8 cellular contexts compared by ENCODE assay signal in genomic region chr1:145992502-145992936, GRCh38. TPM values are rescaled to one million over a fixed set of nuclear protein-coding genes. Genes with fewer than 3 reads are reported as not detected.
DNase-seq lines count a peak whose midpoint lies in the region; ATAC-seq and TF ChIP-seq lines count a peak whose summit lies in the region.

No MANE protein-coding gene starts in this region.

- ATAC-seq in GM18505 (IDR thresholded peaks at IDR 0.05; ENCODE audit: unreplicated experiment) (no peak), left ventricle myocardium superior (peak; percentile 0), GM21737 (IDR thresholded peaks at IDR 0.05; ENCODE audit: unreplicated experiment) (no peak)
- no peak for ATAC-seq in activated CD8-positive, alpha-beta T cell treated with anti-CD3 and anti-CD28 coated beads, Interleukin-2, amount 10 ng/mL, durations not matched to agents 7 days and 5 days

- no peaks in the 10 kb centered on the region for H3K27me3 Mint-ChIP-seq in activated CD8-positive, alpha-beta T cell treated with anti-CD3 and anti-CD28 coated beads, Interleukin-2, amount 10 ng/mL, durations not matched to agents 7 days and 5 days (ENCODE audit: low read depth)

- peaks cover 50% of the 10 kb centered on the region for H3K36me3 Mint-ChIP-seq in activated CD8-positive, alpha-beta T cell treated with anti-CD3 and anti-CD28 coated beads, Interleukin-2, amount 10 ng/mL, durations not matched to agents 7 days and 5 days (ENCODE audit: low read depth)

- peak overlapping the region; percentile 71 to 97 (median 93) for H3K4me3 ChIP-seq in skeletal muscle tissue (ENCODE audit: low read length in 3 of 3)

- H3K9me3 ChIP-seq in skeletal muscle tissue (ENCODE audit: control insufficient read depth in 3 of 3, low read length in 3 of 3) = no peaks in the 10 kb centered on the region

- H3K9me3 Mint-ChIP-seq in activated CD8-positive, alpha-beta T cell treated with anti-CD3 and anti-CD28 coated beads, Interleukin-2, amount 10 ng/mL, durations not matched to agents 7 days and 5 days (ENCODE audit: insufficient read depth) = no peaks in the 10 kb centered on the region

- peak overlapping the region; percentile 55 for H3K27ac Mint-ChIP-seq in activated CD8-positive, alpha-beta T cell treated with anti-CD3 and anti-CD28 coated beads, Interleukin-2, amount 10 ng/mL, durations not matched to agents 7 days and 5 days

- H3K4me1 ChIP-seq in skeletal muscle tissue (ENCODE audit: control insufficient read depth in 3 of 3, insufficient read depth in 3 of 3, low read length in 3 of 3) = peaks cover 19 to 26% (median 20%) of the 10 kb centered on the region in 3 donors

- peak overlapping the region; percentile 99 for H3K27ac ChIP-seq in skeletal muscle tissue (ENCODE audit: low read depth, low read length)

- peak; percentile 16 for TF ChIP-seq POLR2A in GM18505 (IDR thresholded peaks at IDR 0.05; ENCODE audit: borderline replicate concordance, extremely low read depth, insufficient read depth, insufficient read length)

- POLR2A ChIA-PET in activated CD8-positive, alpha-beta T cell treated with anti-CD3 and anti-CD28 coated beads, Interleukin-2, amount 10 ng/mL, durations not matched to agents 7 days and 5 days (lab: Charles Lee) = interaction anchor here (0.7 to 11.5 kb wide), 7 partner anchors 8 to 133 kb away, joined by 3 to 373 read pairs (median 10); partner anchors contain the start of genes ANKRD34A, PIAS3 and POLR3GL

- H3K4me3 Mint-ChIP-seq in activated CD8-positive, alpha-beta T cell treated with anti-CD3 and anti-CD28 coated beads, Interleukin-2, amount 10 ng/mL, durations not matched to agents 7 days and 5 days = peak overlapping the region; percentile 87

- no peaks in the 10 kb centered on the region for H3K27me3 ChIP-seq in skeletal muscle tissue (ENCODE audit: control insufficient read depth in 3 of 3, insufficient read depth in 3 of 3, low read length in 3 of 3)

- no peak for DNase-seq in activated CD8-positive, alpha-beta T cell treated with anti-CD3 and anti-CD28 coated beads, Interleukin-2, amount 10 ng/mL, durations not matched to agents 7 days and 5 days
- DNase-seq in left ventricle myocardium superior (no peak), mucosa of gallbladder (ENCODE audit: low spot score) (no peak), head of caudate nucleus (no peak)
- DNase-seq in stimulated activated CD4-positive, alpha-beta T cell treated with anti-CD3 and anti-CD28 coated beads, Interleukin-12 subunit alpha, Interleukin-12 subunit beta, amount 100 ng/mL, for 4 hours = no peak

- CTCF ChIA-PET in activated CD8-positive, alpha-beta T cell treated with anti-CD3 and anti-CD28 coated beads, Interleukin-2, amount 10 ng/mL, durations not matched to agents 7 days and 5 days (lab: Charles Lee) = interaction anchor here (1.6 to 12.8 kb wide), 3 partner anchors 14 to 147 kb away, joined by 4 to 235 read pairs (median 4); partner anchors contain the start of gene NUDT17

- H3K36me3 ChIP-seq in skeletal muscle tissue (ENCODE audit: control insufficient read depth in 3 of 3, insufficient read depth in 3 of 3, low read length in 3 of 3) = peaks cover 37 to 39% (median 39%) of the 10 kb centered on the region in 3 donors

- peak overlapping the region; percentile 60 to 97 (median 72) for H3K9ac ChIP-seq in skeletal muscle tissue (ENCODE audit: low read depth in 1 of 3, low read length in 3 of 3)

- intact Hi-C loops in left ventricle myocardium superior (cut with micrococcal nuclease) (no loop called here), head of caudate nucleus (cut with DNase I) (no loop called here)

- H3K4me1 Mint-ChIP-seq in activated CD8-positive, alpha-beta T cell treated with anti-CD3 and anti-CD28 coated beads, Interleukin-2, amount 10 ng/mL, durations not matched to agents 7 days and 5 days (ENCODE audit: low read depth) = peaks cover 50% of the 10 kb centered on the region

RNA-seq across cellular contexts. Expression of gene TXNIP, which starts 3.9 kb away (rescaled TPM):
- total RNA-seq in activated CD8-positive, alpha-beta T cell treated with anti-CD3 and anti-CD28 coated beads, Interleukin-2, amount 10 ng/mL, durations not matched to agents 7 days and 5 days = 100 to 1,000 TPM; 190 to 195 TPM
- total RNA-seq in left ventricle myocardium superior (954 TPM), skeletal muscle tissue (536 TPM), mucosa of gallbladder (446 TPM)

RNA-seq across cellular contexts. Expression of gene POLR3GL, which starts 28.0 kb away (rescaled TPM):
- total RNA-seq in activated CD8-positive, alpha-beta T cell treated with anti-CD3 and anti-CD28 coated beads, Interleukin-2, amount 10 ng/mL, durations not matched to agents 7 days and 5 days = 10 to 100 TPM; 25.0 to 26.5 TPM
- total RNA-seq in left ventricle myocardium superior (44.0 TPM), skeletal muscle tissue (17.7 TPM), mucosa of gallbladder (28.3 TPM)

RNA-seq across cellular contexts. Expression of gene ANKRD34A, which starts 28.1 kb away (rescaled TPM):
- total RNA-seq in activated CD8-positive, alpha-beta T cell treated with anti-CD3 and anti-CD28 coated beads, Interleukin-2, amount 10 ng/mL, durations not matched to agents 7 days and 5 days = 1 to 10 TPM; 1.8 to 2.4 TPM
- total RNA-seq in left ventricle myocardium superior = 0.52 TPM
- total RNA-seq in skeletal muscle tissue = under 0.01 TPM
- total RNA-seq in mucosa of gallbladder = 3.4 TPM

RNA-seq across cellular contexts. Expression of gene HJV, which starts 29.0 kb away (rescaled TPM):
- not detected for total RNA-seq in activated CD8-positive, alpha-beta T cell treated with anti-CD3 and anti-CD28 coated beads, Interleukin-2, amount 10 ng/mL, durations not matched to agents 7 days and 5 days
- total RNA-seq in left ventricle myocardium superior (71.9 TPM), skeletal muscle tissue (439 TPM), mucosa of gallbladder (0.40 TPM)

RNA-seq across cellular contexts. Expression of gene LIX1L, which starts 34.7 kb away (rescaled TPM):
- 10 to 100 TPM; 45.8 to 48.4 TPM for total RNA-seq in activated CD8-positive, alpha-beta T cell treated with anti-CD3 and anti-CD28 coated beads, Interleukin-2, amount 10 ng/mL, durations not matched to agents 7 days and 5 days
- 25.2 TPM for total RNA-seq in left ventricle myocardium superior
- 16.2 TPM for total RNA-seq in skeletal muscle tissue
- total RNA-seq in mucosa of gallbladder = 42.9 TPM
